Comparison of ENCODE assay signal across 8 cellular contexts in genomic region chr2:119218478-119219064, GRCh38. TPM values are rescaled to one million over a fixed set of nuclear protein-coding genes. Genes with fewer than 3 reads are reported as not detected.
DNase-seq lines count a peak whose midpoint lies in the region; ATAC-seq and TF ChIP-seq lines count a peak whose summit lies in the region.

No MANE protein-coding gene starts in this region.

- no peaks in the 10 kb centered on the region for H3K27me3 ChIP-seq in A673 (replicated peaks; ENCODE audit: insufficient read depth, low read depth, low read length, poor library complexity)
- no peaks in the 10 kb centered on the region for H3K27me3 ChIP-seq in fibroblast of lung (ENCODE audit: control insufficient read depth, insufficient read depth, low read length)

- peak overlapping the region; percentile 54 for H3K27ac Mint-ChIP-seq in stimulated activated effector memory CD8-positive, alpha-beta T cell treated with anti-CD3 and anti-CD28 coated beads, Interleukin-12 subunit alpha, Interleukin-12 subunit beta, amount 100 ng/mL, for 72 hours

- no TSS peak for BruUV-seq in A673 (replicated peaks; lab: Mats Ljungman, UMichigan)

- H3K27ac ChIP-seq in A673 (ENCODE audit: low read depth, low read length, poor library complexity, severe bottlenecking) (no peak overlapping the region), fibroblast of lung (ENCODE audit: insufficient read depth, low read length) (no peak overlapping the region)

- H2AFZ ChIP-seq in fibroblast of lung (ENCODE audit: low read length), result no peak overlapping the region

- no peak overlapping the region for H3K4me2 ChIP-seq in fibroblast of lung (ENCODE audit: extremely low read depth, insufficient read depth, low read length)

- H3K4me1 ChIP-seq in A673 (ENCODE audit: insufficient read depth, low read length, poor library complexity, severe bottlenecking), result peaks cover 7% of the 10 kb centered on the region
- H3K4me1 ChIP-seq in fibroblast of lung (ENCODE audit: control insufficient read depth, extremely low read depth, insufficient read depth, low read length), result no peaks in the 10 kb centered on the region

- H3K79me2 ChIP-seq in fibroblast of lung (ENCODE audit: control insufficient read depth, insufficient read depth, low read length), result no peaks in the 10 kb centered on the region

- no peaks in the 10 kb centered on the region for H3K36me3 ChIP-seq in A673 (ENCODE audit: insufficient read depth, low read length, poor library complexity, severe bottlenecking)
- H3K36me3 ChIP-seq in fibroblast of lung (ENCODE audit: control insufficient read depth, insufficient read depth, low read length), result no peaks in the 10 kb centered on the region

- TF ChIP-seq CTCF in A673 (conservative IDR thresholded peaks at IDR 0.05; ENCODE audit: low read depth, low read length), result peak; percentile 50
- TF ChIP-seq CTCF in fibroblast of lung (conservative IDR thresholded peaks at IDR 0.05 in 1 of 2, IDR thresholded peaks at IDR 0.05 in 1 of 2; ENCODE audit: low read depth in 1 of 2, low read length in 2 of 2), result peak; percentile 34 to 65

- POLR2A ChIA-PET in A673 (lab: Charles Lee; ENCODE audit: low non-redundant PET), result no interaction called here

- ATAC-seq in GM18511 (IDR thresholded peaks at IDR 0.05; ENCODE audit: unreplicated experiment) (peak; percentile 41), GM19455 (IDR thresholded peaks at IDR 0.05; ENCODE audit: unreplicated experiment) (no peak), GM19467 (IDR thresholded peaks at IDR 0.05; ENCODE audit: unreplicated experiment) (no peak)
- ATAC-seq in stimulated activated effector memory CD8-positive, alpha-beta T cell treated with anti-CD3 and anti-CD28 coated beads, Interleukin-12 subunit alpha, Interleukin-12 subunit beta, amount 100 ng/mL, for 72 hours, result no peak

- no peak overlapping the region for H3K9ac ChIP-seq in fibroblast of lung (ENCODE audit: insufficient read depth, low read length)

- intact Hi-C loops in A673 (cut with micrococcal nuclease; ENCODE audit: unreplicated experiment), result loop anchor here (1.0 to 5.0 kb wide), 2 partner anchors 73 to 444 kb away; no protein-coding TSS in a partner anchor

- H4K20me1 ChIP-seq in fibroblast of lung (ENCODE audit: control insufficient read depth, extremely low read depth, insufficient read depth, low read length), result no peaks in the 10 kb centered on the region

- CTCF ChIA-PET in A673 (lab: Charles Lee), result no interaction called here

- no peak overlapping the region for H3K4me3 Mint-ChIP-seq in stimulated activated effector memory CD8-positive, alpha-beta T cell treated with anti-CD3 and anti-CD28 coated beads, Interleukin-12 subunit alpha, Interleukin-12 subunit beta, amount 100 ng/mL, for 72 hours

- DNase-seq in A673 (ENCODE audit: low spot score) (peak; percentile 81), NCI-H82 treated with DMSO at 0.1 percent for 48 hours (lab: John Stamatoyannopoulos, UW; ENCODE audit: unreplicated experiment) (peak; percentile 45), fibroblast of lung (ENCODE audit: low read depth in 2 of 2) (peak; percentile 51 to 81)
- no peak for DNase-seq in stimulated activated effector memory CD8-positive, alpha-beta T cell treated with anti-CD3 and anti-CD28 coated beads, Interleukin-12 subunit alpha, Interleukin-12 subunit beta, amount 100 ng/mL, for 72 hours (ENCODE audit: low spot score in 2 of 2)
- no peak for DNase-seq in activated CD4-positive, alpha-beta T cell treated with anti-CD3 and anti-CD28 coated beads, Interleukin-2, amount 50 U/mL, for 48 hours

- H3K4me1 Mint-ChIP-seq in stimulated activated effector memory CD8-positive, alpha-beta T cell treated with anti-CD3 and anti-CD28 coated beads, Interleukin-12 subunit alpha, Interleukin-12 subunit beta, amount 100 ng/mL, for 72 hours, result no peaks in the 10 kb centered on the region

- no peaks in the 10 kb centered on the region for H3K9me3 Mint-ChIP-seq in stimulated activated effector memory CD8-positive, alpha-beta T cell treated with anti-CD3 and anti-CD28 coated beads, Interleukin-12 subunit alpha, Interleukin-12 subunit beta, amount 100 ng/mL, for 72 hours

- H3K9me3 ChIP-seq in A673 (ENCODE audit: low read depth, low read length, poor library complexity, severe bottlenecking) (no peaks in the 10 kb centered on the region), fibroblast of lung (ENCODE audit: control insufficient read depth, insufficient read depth, low read depth, low read length) (no peaks in the 10 kb centered on the region)

- H3K36me3 Mint-ChIP-seq in stimulated activated effector memory CD8-positive, alpha-beta T cell treated with anti-CD3 and anti-CD28 coated beads, Interleukin-12 subunit alpha, Interleukin-12 subunit beta, amount 100 ng/mL, for 72 hours, result no peaks in the 10 kb centered on the region

- H3K4me3 ChIP-seq in A673 (ENCODE audit: low read depth, low read length, poor library complexity, severe bottlenecking) (no peak overlapping the region), fibroblast of lung (replicated peaks in 1 of 4; ENCODE audit: control extremely low read depth in 1 of 4, insufficient read depth in 1 of 4, low read depth in 3 of 4, low read length in 4 of 4) (no peak overlapping the region)

RNA-seq across cellular contexts. Expression of gene STEAP3, which starts 5.1 kb away (rescaled TPM):
- 19.3 and 20.3 TPM in 2 replicates for total RNA-seq in A673 (2021)
- total RNA-seq in fibroblast of lung, result 9.8 and 13.7 TPM in 2 replicates
- 26.7 and 28.4 TPM in 2 replicates for polyA plus RNA-seq in fibroblast of lung
- polyA plus RNA-seq in fibroblast of lung (2012), result 36.0 and 36.7 TPM in 2 replicates
- 57.1 and 64.4 TPM in 2 replicates for polyA minus RNA-seq in fibroblast of lung (ENCODE audit: low replicate concordance)

Comparison
In these comparisons a context has a peak if more than half of its experiments do, and no peak if none do; other contexts are left out.
1. DNase-seq: peak in A673 (single experiment), NCI-H82 treated with DMSO at 0.1 percent for 48 hours (single experiment) and fibroblast of lung (2 of 2); none in stimulated activated effector memory CD8-positive, alpha-beta T cell treated with anti-CD3 and anti-CD28 coated beads, Interleukin-12 subunit alpha, Interleukin-12 subunit beta, amount 100 ng/mL, for 72 hours (0 of 2) and activated CD4-positive, alpha-beta T cell treated with anti-CD3 and anti-CD28 coated beads, Interleukin-2, amount 50 U/mL, for 48 hours (0 of 2).